Comparison of ENCODE assay signal across 10 cellular contexts in genomic region chr11:35622070-35622469, GRCh38. TPM values are rescaled to one million over a fixed set of nuclear protein-coding genes. Genes with fewer than 3 reads are reported as not detected.
DNase-seq lines count a peak whose midpoint lies in the region; ATAC-seq, FAIRE-seq and TF ChIP-seq lines count a peak whose summit lies in the region.
"Had no signal": no experiment of that assay in that cellular context is flagged by ENCODE, and none has a peak within 500 bp of the region (broad histone marks: within the 10 kb centered on the region; RNA-seq: fewer than 3 reads in every experiment).

No MANE protein-coding gene starts in this region.

- no peaks in the 10 kb centered on the region for H3K27me3 ChIP-seq in bronchial epithelial cell (ENCODE audit: control insufficient read depth, insufficient read depth, low read length)

- DNase-seq in AG10803 (ENCODE audit: low read depth) (peak; percentile 91), bronchial epithelial cell (ENCODE audit: low read depth) (peak; percentile 95), left kidney (ENCODE audit: low read depth, low spot score) (peak; percentile 54), KG1 (lab: John Stamatoyannopoulos, UW) (no peak)
- no peak for DNase-seq in activated T-cell treated with anti-CD3 and anti-CD28 coated beads, Interleukin-2, amount 50 U/mL, for 48 hours
- DNase-seq: CD4-positive, alpha-beta memory T cell; left lung had no signal

- H3K4me3 ChIP-seq in AG10803 (ENCODE audit: low read length) (no peak overlapping the region), bronchial epithelial cell (ENCODE audit: low read depth, low read length) (no peak overlapping the region)
- H3K4me3 ChIP-seq: left lung had no signal

- ATAC-seq in GM18867 (IDR thresholded peaks at IDR 0.05; ENCODE audit: unreplicated experiment) (no peak), GM19035 (IDR thresholded peaks at IDR 0.05; ENCODE audit: unreplicated experiment) (no peak)
- ATAC-seq: left lung had no signal

- H3K36me3 ChIP-seq in bronchial epithelial cell (ENCODE audit: control insufficient read depth, insufficient read depth, low read length), result no peaks in the 10 kb centered on the region
- H3K36me3 ChIP-seq: left lung had no signal

- TF ChIP-seq RAD21 in Ishikawa (IDR thresholded peaks at IDR 0.05; ENCODE audit: low read depth), result no peak

- FAIRE-seq in bronchial epithelial cell (lab: Jason Lieb, UNC), result no peak

- TF ChIP-seq EP300 in Ishikawa (IDR thresholded peaks at IDR 0.05; ENCODE audit: borderline replicate concordance), result peak; percentile 55; the same call in 1 of the 2 replicates

- TF ChIP-seq CTCF in AG10803 (conservative IDR thresholded peaks at IDR 0.05; ENCODE audit: low read length), result no peak
- no peak for TF ChIP-seq CTCF in bronchial epithelial cell (IDR thresholded peaks at IDR 0.05; ENCODE audit: insufficient read depth, low read length, severe bottlenecking)

TF ChIP-seq in Ishikawa, 13 proteins besides CTCF, POLR2A, EP300 and RAD21:
- TF ChIP-seq TCF12 (IDR thresholded peaks at IDR 0.05; ENCODE audit: low read depth), result peak; percentile 53; the same call in 1 of the 2 replicates
- TF ChIP-seq EGR1 (IDR thresholded peaks at IDR 0.05), result no peak
- no peak for TF ChIP-seq CREB1 (IDR thresholded peaks at IDR 0.05; ENCODE audit: low read depth)
- 0 out of 2 replicates have a peak, but pooled peaks have one; percentile 19 for TF ChIP-seq YY1 (IDR thresholded peaks at IDR 0.05; ENCODE audit: low read depth)
- TF ChIP-seq CEBPB (IDR thresholded peaks at IDR 0.05), result no peak
- peak; percentile 90 for TF ChIP-seq TEAD4 (IDR thresholded peaks at IDR 0.05)
- TF ChIP-seq REST (IDR thresholded peaks at IDR 0.05; ENCODE audit: low read depth), result no peak
- no peak for TF ChIP-seq NFIC (IDR thresholded peaks at IDR 0.05)
- TF ChIP-seq TAF1 (IDR thresholded peaks at IDR 0.05; ENCODE audit: low read depth), result no peak

RNA-seq across cellular contexts. Expression of gene FJX1, which starts 3.8 kb away (rescaled TPM):
- total RNA-seq in bronchial epithelial cell, result 11.8 and 24.7 TPM in 2 replicates
- total RNA-seq: CD4-positive, alpha-beta memory T cell had no signal

RNA-seq across cellular contexts. Expression of gene TRIM44, which starts 40.5 kb away (rescaled TPM):
- total RNA-seq in bronchial epithelial cell, result 5.5 and 9.7 TPM in 2 replicates

Comparison
In these comparisons a context has a peak if more than half of its experiments do, and no peak if none do; other contexts are left out.
1. DNase-seq: peak in AG10803 (single experiment), bronchial epithelial cell (single experiment) and left kidney (single experiment); none in activated T-cell treated with anti-CD3 and anti-CD28 coated beads, Interleukin-2, amount 50 U/mL, for 48 hours (0 of 2) and KG1 (single experiment).